8 cellular contexts compared by ENCODE assay signal in the genomic region with DNA sequence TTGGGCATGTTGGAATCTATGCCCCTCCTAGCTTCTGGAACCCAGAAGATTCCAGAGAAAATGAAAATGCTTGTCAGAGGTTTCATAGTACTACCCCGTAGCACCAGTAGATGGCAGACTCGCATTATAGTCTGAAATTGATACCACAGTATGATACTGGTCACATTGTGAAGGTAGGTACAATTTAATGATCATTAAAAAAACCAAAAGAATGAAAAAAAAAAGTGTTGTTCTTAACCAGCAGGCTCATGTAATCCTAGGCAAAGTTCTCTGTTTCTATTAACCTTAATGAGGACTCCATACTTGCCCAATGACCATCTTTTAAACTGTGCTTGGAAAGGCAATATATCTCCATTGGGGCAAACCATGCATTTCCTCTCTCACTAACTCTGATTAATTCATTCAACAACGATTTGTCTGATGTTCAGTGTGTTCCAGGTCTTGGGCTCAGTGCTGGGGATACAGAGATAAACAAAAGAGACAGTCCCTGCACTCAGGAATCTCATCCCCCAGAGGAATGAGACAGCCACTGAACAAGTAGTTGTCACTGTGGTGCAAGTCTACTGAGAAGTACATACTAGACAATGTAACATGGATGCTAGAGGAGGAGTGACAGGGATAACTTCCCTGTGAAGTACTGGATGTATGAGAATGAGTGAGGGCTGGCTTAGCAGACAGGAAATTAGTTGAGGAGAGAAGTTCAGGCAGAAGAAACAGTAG.
DNase-seq lines count a peak whose midpoint lies in the region; ATAC-seq and TF ChIP-seq lines count a peak whose summit lies in the region.

No MANE protein-coding gene starts in this region.

- H3K36me3 Mint-ChIP-seq in Caco-2 (ENCODE audit: insufficient read depth, unreplicated experiment) (no peaks in the 10 kb centered on the region), T-cell (no peaks in the 10 kb centered on the region)

- H3K27me3 ChIP-seq in Caco-2 (replicated peaks; ENCODE audit: control insufficient read depth, insufficient read depth, low read length) = no peaks in the 10 kb centered on the region

- TF ChIP-seq CTCF in Caco-2 (IDR thresholded peaks at IDR 0.05; ENCODE audit: insufficient read depth in 1 of 2, low read depth in 1 of 2, low read length in 1 of 2, severe bottlenecking in 1 of 2, unreplicated experiment in 1 of 2) = peak; percentile 92 to 97
- peak; percentile 80 for TF ChIP-seq CTCF in epithelial cell of esophagus (IDR thresholded peaks at IDR 0.05; ENCODE audit: insufficient read depth, low read depth, low read length, missing control alignments)

- no peaks in the 10 kb centered on the region for H3K9me3 ChIP-seq in Caco-2

- H3K4me3 ChIP-seq in Caco-2 (ENCODE audit: low read depth, low read length) (no peak overlapping the region), epithelial cell of esophagus (ENCODE audit: low read length) (no peak overlapping the region)

- peaks cover 22% of the 10 kb centered on the region for H3K4me1 ChIP-seq in Caco-2

- ATAC-seq in GM18909 (IDR thresholded peaks at IDR 0.05; ENCODE audit: poor library complexity, unreplicated experiment) (peak; percentile 89), HG03135 (IDR thresholded peaks at IDR 0.05; ENCODE audit: unreplicated experiment) (peak; percentile 77), T-cell (replicated peaks in 1 of 4) (no peak)

- H3K9me3 Mint-ChIP-seq in Caco-2 (ENCODE audit: unreplicated experiment) (no peaks in the 10 kb centered on the region), T-cell (no peaks in the 10 kb centered on the region)

- H3K4me3 Mint-ChIP-seq in Caco-2 (ENCODE audit: unreplicated experiment) = no peak overlapping the region
- H3K4me3 Mint-ChIP-seq in T-cell = no peak overlapping the region

- H3K36me3 ChIP-seq in Caco-2 (ENCODE audit: control insufficient read depth, insufficient read depth, low read length) = no peaks in the 10 kb centered on the region

- intact Hi-C loops in Caco-2 (cut with micrococcal nuclease; ENCODE audit: unreplicated experiment) = loop anchor here (1.0 to 5.0 kb wide), 19 partner anchors 42 to 854 kb away; a partner anchor contains a TSS

- H3K4me1 Mint-ChIP-seq in Caco-2 (ENCODE audit: low read depth, unreplicated experiment) (peaks cover 23% of the 10 kb centered on the region), T-cell (no peaks in the 10 kb centered on the region)

- POLR2A ChIA-PET in Caco-2 (lab: Charles Lee) = no interaction called here
- POLR2A ChIA-PET in T-cell (lab: Charles Lee) = interaction anchor here in 1 of 2 donors (1.1 kb wide), 1 partner anchor 341 kb away, joined by 3 read pairs; no protein-coding TSS in a partner anchor

- DNase-seq in Caco-2 (peak; percentile 67 to 84), OCI-M1 (lab: John Stamatoyannopoulos, UW) (peak; percentile 71), epithelial cell of esophagus (ENCODE audit: low read depth) (peak; percentile 58), myocyte (ENCODE audit: low read depth) (peak; percentile 71), T-cell (no peak), NK-92 (lab: John Stamatoyannopoulos, UW; ENCODE audit: unreplicated experiment) (no peak)

- no TSS peak for BruUV-seq in Caco-2 (replicated peaks; lab: Mats Ljungman, UMichigan)

- H3K27ac Mint-ChIP-seq in Caco-2 (ENCODE audit: unreplicated experiment) (peak overlapping the region; percentile 24), T-cell (no peak overlapping the region)

- H3K27me3 Mint-ChIP-seq in Caco-2 (ENCODE audit: insufficient read depth, unreplicated experiment) (no peaks in the 10 kb centered on the region), T-cell (peaks cover 0 to 4% of the 10 kb centered on the region in 2 donors)

- CTCF ChIA-PET in Caco-2 (lab: Charles Lee) = interaction anchor here (0.6 to 1.8 kb wide), 23 partner anchors 12 to 670 kb away, joined by 3 to 15 read pairs (median 3); a partner anchor contains a TSS
- CTCF ChIA-PET in T-cell (lab: Charles Lee) = interaction anchor here in 1 of 2 donors (0.6 kb wide), 2 partner anchors 296 to 345 kb away, joined by 5 read pairs; no protein-coding TSS in a partner anchor

Comparison
In these comparisons a context has a peak if more than half of its experiments do, and no peak if none do; other contexts are left out.
1. DNase-seq: peak in Caco-2 (2 of 2), OCI-M1 (single experiment), epithelial cell of esophagus (single experiment) and myocyte (single experiment); none in T-cell (0 of 34) and NK-92 (single experiment).
2. ATAC-seq: peak in GM18909 (single experiment) and HG03135 (single experiment); none in T-cell (0 of 4).